8 cellular contexts compared by ENCODE assay signal in genomic region chr11:3422380-3423137, GRCh38. TPM values are rescaled to one million over a fixed set of nuclear protein-coding genes. Genes with fewer than 3 reads are reported as not detected.
DNase-seq lines count a peak whose midpoint lies in the region; ATAC-seq and TF ChIP-seq lines count a peak whose summit lies in the region.
"Not testable (repeated sequence)": the region's sequence is repeated elsewhere in the genome, so short reads cannot be mapped to it uniquely, and the experiment has no call there.

No MANE protein-coding gene starts in this region.

- TF ChIP-seq CTCF in PC-3 (conservative IDR thresholded peaks at IDR 0.05; ENCODE audit: low read depth, low read length): not testable (repeated sequence)

- not testable (repeated sequence) for H3K36me3 ChIP-seq in PC-3 (ENCODE audit: low read depth, low read length); esophagus (ENCODE audit: control insufficient read depth in 2 of 2, insufficient read depth in 2 of 2, low read length in 1 of 2); mucosa of rectum (ENCODE audit: control insufficient read depth in 2 of 2, insufficient read depth in 2 of 2, low read length in 2 of 2)

- H3K36me3 Mint-ChIP-seq in activated T-cell treated with anti-CD3 and anti-CD28 coated beads, Interleukin-2, amount 50 U/mL, for 24 hours (ENCODE audit: low read depth): not testable (repeated sequence)

- intact Hi-C loops in PC-3 (cut with micrococcal nuclease): not testable (repeated sequence)

- H3K9me3 ChIP-seq in PC-3 (ENCODE audit: low read length); esophagus (ENCODE audit: control insufficient read depth in 2 of 2, insufficient read depth in 1 of 2, low read depth in 1 of 2, low read length in 1 of 2); mucosa of rectum (ENCODE audit: control insufficient read depth in 2 of 2, low read length in 2 of 2): not testable (repeated sequence)

- ATAC-seq in GM21723 (IDR thresholded peaks at IDR 0.05; ENCODE audit: unreplicated experiment) (peak; percentile 97), PC-3 (peak; percentile 97)

- WGBS in esophagus, 2 donors: 1% methylated on average over 62 to 66 of the region's 66 CpGs

- peak overlapping the region; percentile 64 for H3K27ac ChIP-seq in PC-3 (ENCODE audit: low read length)
- peak overlapping the region; percentile 76 to 85 for H3K27ac ChIP-seq in esophagus (ENCODE audit: low read depth in 2 of 2, low read length in 1 of 2)
- H3K27ac ChIP-seq in mucosa of rectum (ENCODE audit: low read depth in 2 of 2, low read length in 2 of 2): peak overlapping the region; percentile 85 to 87

- peak overlapping the region; percentile 76 for H3K4me3 ChIP-seq in PC-3 (ENCODE audit: low read length)
- peak overlapping the region; percentile 57 to 61 for H3K4me3 ChIP-seq in esophagus (ENCODE audit: low read depth in 1 of 2, low read length in 2 of 2)
- H3K4me3 ChIP-seq in mucosa of rectum (ENCODE audit: low read length in 2 of 2): peak overlapping the region; percentile 66 to 72

- POLR2A ChIA-PET in PC-3 (lab: Charles Lee; ENCODE audit: unreplicated experiment): not testable (repeated sequence)

- H3K4me2 ChIP-seq in PC-3 (ENCODE audit: low read length): peak overlapping the region; percentile 87

- peak overlapping the region; percentile 86 for H2AFZ ChIP-seq in PC-3 (ENCODE audit: low read length)

- CTCF ChIA-PET in PC-3 (lab: Charles Lee): interaction anchor here (0.7 kb wide), 1 partner anchor 14 kb away, joined by 3 read pairs; no protein-coding TSS in a partner anchor

- not testable (repeated sequence) for H3K27me3 ChIP-seq in PC-3 (ENCODE audit: low read length); esophagus (ENCODE audit: control insufficient read depth in 1 of 2, insufficient read depth in 2 of 2, low read length in 2 of 2); mucosa of rectum (ENCODE audit: control insufficient read depth in 2 of 2, insufficient read depth in 2 of 2, low read length in 2 of 2)

- H3K4me1 Mint-ChIP-seq in activated T-cell treated with anti-CD3 and anti-CD28 coated beads, Interleukin-2, amount 50 U/mL, for 24 hours (ENCODE audit: low read depth): peaks cover 17% of the 10 kb centered on the region

- peak overlapping the region; percentile 85 for H3K4me3 Mint-ChIP-seq in activated T-cell treated with anti-CD3 and anti-CD28 coated beads, Interleukin-2, amount 50 U/mL, for 24 hours

- not testable (repeated sequence) for H3K9me3 Mint-ChIP-seq in activated T-cell treated with anti-CD3 and anti-CD28 coated beads, Interleukin-2, amount 50 U/mL, for 24 hours

- H4K20me1 ChIP-seq in PC-3 (ENCODE audit: low read length): not testable (repeated sequence)

- not testable (repeated sequence) for H3K27me3 Mint-ChIP-seq in activated T-cell treated with anti-CD3 and anti-CD28 coated beads, Interleukin-2, amount 50 U/mL, for 24 hours

- not testable (repeated sequence) for H3K4me1 ChIP-seq in PC-3 (ENCODE audit: insufficient read depth, low read length); esophagus (ENCODE audit: control insufficient read depth in 2 of 2, insufficient read depth in 2 of 2, low read length in 1 of 2); mucosa of rectum (ENCODE audit: control insufficient read depth in 2 of 2, insufficient read depth in 2 of 2, low read length in 2 of 2)

- H3F3A ChIP-seq in PC-3 (ENCODE audit: low read length, unreplicated experiment): not testable (repeated sequence)

- in situ Hi-C loops in KBM-7 (cut with MboI; ENCODE audit: low pct_unique_long_range_greater_than_20kb, low sequenced_read_pairs): not testable (repeated sequence)

- not testable (repeated sequence) for H3K79me2 ChIP-seq in PC-3 (ENCODE audit: low read length)

- BruUV-seq in PC-3 (replicated peaks; lab: Mats Ljungman, UMichigan): not testable (repeated sequence)

- H3K9ac ChIP-seq in PC-3 (ENCODE audit: low read length) (peak overlapping the region; percentile 79), mucosa of rectum (ENCODE audit: low read depth in 1 of 2, low read length in 2 of 2) (peak overlapping the region; percentile 41 to 69)

- not testable (repeated sequence) for H3K9me2 ChIP-seq in PC-3 (replicated peaks; ENCODE audit: low read length)

- peak; percentile 99 for DNase-seq in DMS 273 (lab: John Stamatoyannopoulos, UW; ENCODE audit: unreplicated experiment)
- DNase-seq in KBM-7: peak; percentile 93
- DNase-seq in PC-3: peak; percentile 93
- DNase-seq in activated T-cell treated with anti-CD3 and anti-CD28 coated beads, Interleukin-2, amount 50 U/mL, for 24 hours: peak; percentile 99
- DNase-seq in stimulated activated CD8-positive, alpha-beta memory T cell treated with anti-CD3 and anti-CD28 coated beads, Interleukin-4, amount 100 ng/mL, for 4 hours (ENCODE audit: low read depth in 2 of 2, low spot score in 1 of 2): peak; percentile 93 to 97

- peak overlapping the region; percentile 98 for H3K27ac Mint-ChIP-seq in activated T-cell treated with anti-CD3 and anti-CD28 coated beads, Interleukin-2, amount 50 U/mL, for 24 hours

RNA-seq across cellular contexts. Expression of gene ZNF195, which starts 43.6 kb away (rescaled TPM):
- 45.8 and 47.9 TPM in 2 replicates for total RNA-seq in PC-3 (2014; rRNA removed)
- polyA plus RNA-seq in esophagus: 1 to 10 TPM; 7.4 to 9.5 TPM

Comparison
In these comparisons a context has a peak if more than half of its experiments do, and no peak if none do; other contexts are left out.
1. Peak in every context shown above with its lines: DNase-seq, ATAC-seq, H3K4me3 ChIP-seq and H3K27ac ChIP-seq.